21 cellular contexts compared by ENCODE assay signal in genomic region chr6:107408714-107409113, GRCh38. TPM values are rescaled to one million over a fixed set of nuclear protein-coding genes. Genes with fewer than 3 reads are reported as not detected.
DNase-seq lines count a peak whose midpoint lies in the region; ATAC-seq and TF ChIP-seq lines count a peak whose summit lies in the region.
"Had no signal": no experiment of that assay in that cellular context is flagged by ENCODE, and none has a peak within 500 bp of the region (broad histone marks: within the 10 kb centered on the region; RNA-seq: fewer than 3 reads in every experiment).

No MANE protein-coding gene starts in this region.

- CTCF ChIA-PET in HEK293 (lab: Yijun Ruan, JAX), result no interaction called here

- 0 out of 2 replicates have a peak, but pooled peaks cover 4% of the 10 kb centered on the region for H3K4me1 ChIP-seq in HEK293 (ENCODE audit: control insufficient read depth, insufficient read depth, low read length)
- H3K4me1 ChIP-seq: Caco-2 had no signal

- DNase-seq in dermis blood vessel endothelial cell (peak; percentile 58), left kidney (ENCODE audit: low read depth, low spot score) (peak; percentile 24), OCI-M2 (lab: John Stamatoyannopoulos, UW; ENCODE audit: unreplicated experiment) (no peak)
- DNase-seq in activated T-cell treated with anti-CD3 and anti-CD28 coated beads, Interleukin-2, amount 50 U/mL, for 72 hours, result no peak
- DNase-seq in NK-92 treated with Interleukin-12 subunit alpha and Interleukin-12 subunit beta, amount 100 ng/mL, for 24 hours (lab: John Stamatoyannopoulos, UW), result no peak
- DNase-seq: C1 segment of cervical spinal cord; Caco-2; CD4-positive, CD25-positive, alpha-beta regulatory T cell; CD8-positive, alpha-beta T cell; DMS153; DMS79; EL; GDM1; H9; HFFc6 had no signal

- peaks cover 7 to 9% of the 10 kb centered on the region in 2 donors for H3K9me3 Mint-ChIP-seq in activated T-cell treated with anti-CD3 and anti-CD28 coated beads, Interleukin-2, amount 50 U/mL, for 72 hours

- H3K27me3 Mint-ChIP-seq in activated T-cell treated with anti-CD3 and anti-CD28 coated beads, Interleukin-2, amount 50 U/mL, for 72 hours (ENCODE audit: low read depth), result no peaks in the 10 kb centered on the region

- H3K9me3 ChIP-seq in HEK293 (ENCODE audit: control insufficient read depth, insufficient read depth, low read depth, low read length), result no peaks in the 10 kb centered on the region
- H3K9me3 ChIP-seq: Caco-2 had no signal

- no peak overlapping the region for H3K27ac Mint-ChIP-seq in activated T-cell treated with anti-CD3 and anti-CD28 coated beads, Interleukin-2, amount 50 U/mL, for 72 hours
- H3K27ac Mint-ChIP-seq: CD4-positive, CD25-positive, alpha-beta regulatory T cell; CD8-positive, alpha-beta T cell; HFFc6 had no signal

- TF ChIP-seq CTCF in C4-2B (conservative IDR thresholded peaks at IDR 0.05) (peak; percentile 7; the same call in 1 of the 2 replicates), HEK293 (tag by site-specific recombination; IDR thresholded peaks at IDR 0.05) (no peak)

- H3K4me3 Mint-ChIP-seq in activated T-cell treated with anti-CD3 and anti-CD28 coated beads, Interleukin-2, amount 50 U/mL, for 72 hours, result no peak overlapping the region
- H3K4me3 Mint-ChIP-seq: CD4-positive, CD25-positive, alpha-beta regulatory T cell; CD8-positive, alpha-beta T cell; GM23338; H9; HFFc6 had no signal

- peaks cover 13 to 16% of the 10 kb centered on the region in 2 donors for H3K36me3 Mint-ChIP-seq in activated T-cell treated with anti-CD3 and anti-CD28 coated beads, Interleukin-2, amount 50 U/mL, for 72 hours (ENCODE audit: insufficient read depth in 2 of 2)

- POLR2A ChIA-PET in HEK293 (lab: Yijun Ruan, JAX), result no interaction called here

- H3K4me3 ChIP-seq in HEK293 (ENCODE audit: low read depth, low read length), result no peak overlapping the region
- H3K4me3 ChIP-seq: GM12878, GM23338 had no signal

- no peak for ATAC-seq in activated T-cell treated with anti-CD3 and anti-CD28 coated beads, Interleukin-2, amount 50 U/mL, for 72 hours (replicated peaks in 1 of 2)
- ATAC-seq in GM21390 (IDR thresholded peaks at IDR 0.05; ENCODE audit: unreplicated experiment), result no peak
- ATAC-seq: CD8-positive, alpha-beta T cell; GM12878; GM23338; HCT116 had no signal

- no peak overlapping the region for H3K27ac ChIP-seq in C4-2B
- H3K27ac ChIP-seq in HEK293 (ENCODE audit: extremely low read depth, low read depth, low read length), result no peak overlapping the region

- no peaks in the 10 kb centered on the region for H3K4me1 Mint-ChIP-seq in activated T-cell treated with anti-CD3 and anti-CD28 coated beads, Interleukin-2, amount 50 U/mL, for 72 hours (ENCODE audit: low read depth)

- H3K36me3 ChIP-seq in HEK293 (ENCODE audit: control insufficient read depth in 2 of 2, insufficient read depth in 1 of 2, low read length in 2 of 2), result no peaks in the 10 kb centered on the region

TF ChIP-seq in HEK293, 187 proteins besides CTCF, POLR2A, EP300 and RAD21:
- TF ChIP-seq PRDM6 (tag by site-specific recombination; IDR thresholded peaks at IDR 0.05), result 0 out of 2 replicates have a peak, but pooled peaks have one; percentile 28
- no peak for TF ChIP-seq GLIS2 (tag by site-specific recombination; IDR thresholded peaks at IDR 0.05)

RNA-seq across cellular contexts. Expression of gene PDSS2, which starts 50.6 kb away (rescaled TPM):
- total RNA-seq in dermis blood vessel endothelial cell, result 6.6 and 9.1 TPM in 2 replicates
- total RNA-seq in activated T-cell treated with anti-CD3 and anti-CD28 coated beads, Interleukin-2, amount 50 U/mL, for 72 hours, result 10 to 100 TPM; 12.1 to 14.3 TPM

Comparison
In these comparisons a context has a peak if more than half of its experiments do, and no peak if none do; other contexts are left out.
1. DNase-seq: peak in dermis blood vessel endothelial cell (single experiment) and left kidney (single experiment); none in OCI-M2 (single experiment), activated T-cell treated with anti-CD3 and anti-CD28 coated beads, Interleukin-2, amount 50 U/mL, for 72 hours (0 of 2) and NK-92 treated with Interleukin-12 subunit alpha and Interleukin-12 subunit beta, amount 100 ng/mL, for 24 hours (single experiment).